12 cellular contexts compared by ENCODE assay signal in the genomic region with DNA sequence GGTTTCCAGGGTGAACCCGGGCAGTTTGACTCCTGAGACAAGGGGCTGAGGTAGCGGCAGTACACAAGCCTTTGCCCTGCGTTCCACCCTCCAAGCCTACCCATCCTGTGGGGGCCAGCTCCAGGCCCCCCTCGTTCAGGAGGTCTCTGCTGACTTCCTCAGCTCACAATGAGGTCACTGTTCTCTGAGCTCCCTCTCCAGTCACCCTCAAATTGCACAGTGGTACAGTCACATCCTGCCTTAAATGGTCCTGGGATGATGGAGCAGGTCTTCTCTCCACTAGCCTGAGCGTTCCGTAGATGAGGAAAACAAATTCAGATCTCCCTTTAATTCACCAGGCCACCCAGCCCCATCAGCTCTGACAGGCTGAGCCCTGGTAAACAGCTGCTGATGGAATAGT.
DNase-seq lines count a peak whose midpoint lies in the region; ATAC-seq, FAIRE-seq and TF ChIP-seq lines count a peak whose summit lies in the region.
"Had no signal": no experiment of that assay in that cellular context is flagged by ENCODE, and none has a peak within 500 bp of the region (broad histone marks: within the 10 kb centered on the region; RNA-seq: fewer than 3 reads in every experiment).

No MANE protein-coding gene starts in this region.

- H3K4me3 Mint-ChIP-seq in central memory CD8-positive, alpha-beta T cell: peak overlapping the region; percentile 43
- H3K4me3 Mint-ChIP-seq in neural crest cell: no peak overlapping the region
- H3K4me3 Mint-ChIP-seq: memory B cell had no signal

- peaks cover 2% of the 10 kb centered on the region for H3K36me3 Mint-ChIP-seq in central memory CD8-positive, alpha-beta T cell (ENCODE audit: insufficient read depth)
- no peaks in the 10 kb centered on the region for H3K36me3 Mint-ChIP-seq in neural crest cell (ENCODE audit: low read depth)
- H3K36me3 Mint-ChIP-seq: memory B cell had no signal

- peak overlapping the region; percentile 59 for H3K27ac Mint-ChIP-seq in central memory CD8-positive, alpha-beta T cell (ENCODE audit: low read depth)
- peak overlapping the region; percentile 90 for H3K27ac Mint-ChIP-seq in neural crest cell (ENCODE audit: unreplicated experiment)
- H3K27ac Mint-ChIP-seq: activated T-helper 2 cell treated with anti-CD3 and anti-CD28 coated beads, Interferon-gamma antibody, Interleukin-2, Interleukin-4, amounts not matched to agents 10 μg/mL and 5 μg/mL and 100 μg/mL, durations not matched to agents 14 hours and 24 hours and 36 hours; memory B cell had no signal

- H3K9me3 Mint-ChIP-seq in central memory CD8-positive, alpha-beta T cell: no peaks in the 10 kb centered on the region
- no peaks in the 10 kb centered on the region for H3K9me3 Mint-ChIP-seq in neural crest cell
- H3K9me3 Mint-ChIP-seq: activated T-helper 2 cell treated with anti-CD3 and anti-CD28 coated beads, Interferon-gamma antibody, Interleukin-2, Interleukin-4, amounts not matched to agents 10 μg/mL and 5 μg/mL and 100 μg/mL, durations not matched to agents 14 hours and 24 hours and 36 hours; memory B cell had no signal

- H3K27me3 Mint-ChIP-seq in central memory CD8-positive, alpha-beta T cell: no peaks in the 10 kb centered on the region
- H3K27me3 Mint-ChIP-seq in neural crest cell (ENCODE audit: low read depth): no peaks in the 10 kb centered on the region

- H3K4me1 Mint-ChIP-seq in central memory CD8-positive, alpha-beta T cell: peaks cover 56% of the 10 kb centered on the region
- H3K4me1 Mint-ChIP-seq in neural crest cell: peaks cover 55% of the 10 kb centered on the region

- ATAC-seq in central memory CD8-positive, alpha-beta T cell (replicated peaks; ENCODE audit: extremely low read depth, poor library complexity, severe bottlenecking): peak; percentile 38
- ATAC-seq in HG03025 (IDR thresholded peaks at IDR 0.05; ENCODE audit: low FRiP score, unreplicated experiment): no peak

- no peak for FAIRE-seq in GM19239 (lab: Jason Lieb, UNC)

- TF ChIP-seq CTCF in neural crest cell (conservative IDR thresholded peaks at IDR 0.05): no peak

- DNase-seq in EL (peak; percentile 90), NCI-H226 (peak; percentile 36), neural crest cell (ENCODE audit: low read depth, low spot score) (no peak), NOMO-1 treated with DMSO at 0.1 percent for 48 hours (lab: John Stamatoyannopoulos, UW; ENCODE audit: unreplicated experiment) (no peak), GM19239 (ENCODE audit: insufficient read length, low spot score) (no peak)
- DNase-seq in central memory CD8-positive, alpha-beta T cell (ENCODE audit: low spot score in 2 of 2): no peak
- DNase-seq: DND-41; NCI-H2029 treated with DMSO at 0.1 percent for 48 hours; stimulated activated CD4-positive, alpha-beta T cell treated with anti-CD3 and anti-CD28 coated beads, Interleukin-4, amount 100 ng/mL, for 24 hours had no signal

Comparison
In these comparisons a context has a peak if more than half of its experiments do, and no peak if none do; other contexts are left out.
1. DNase-seq: peak in EL (single experiment) and NCI-H226 (single experiment); none in central memory CD8-positive, alpha-beta T cell (0 of 2), neural crest cell (single experiment), NOMO-1 treated with DMSO at 0.1 percent for 48 hours (single experiment) and GM19239 (single experiment).